ENCODE assay signal across 9 cellular contexts in the genomic region with DNA sequence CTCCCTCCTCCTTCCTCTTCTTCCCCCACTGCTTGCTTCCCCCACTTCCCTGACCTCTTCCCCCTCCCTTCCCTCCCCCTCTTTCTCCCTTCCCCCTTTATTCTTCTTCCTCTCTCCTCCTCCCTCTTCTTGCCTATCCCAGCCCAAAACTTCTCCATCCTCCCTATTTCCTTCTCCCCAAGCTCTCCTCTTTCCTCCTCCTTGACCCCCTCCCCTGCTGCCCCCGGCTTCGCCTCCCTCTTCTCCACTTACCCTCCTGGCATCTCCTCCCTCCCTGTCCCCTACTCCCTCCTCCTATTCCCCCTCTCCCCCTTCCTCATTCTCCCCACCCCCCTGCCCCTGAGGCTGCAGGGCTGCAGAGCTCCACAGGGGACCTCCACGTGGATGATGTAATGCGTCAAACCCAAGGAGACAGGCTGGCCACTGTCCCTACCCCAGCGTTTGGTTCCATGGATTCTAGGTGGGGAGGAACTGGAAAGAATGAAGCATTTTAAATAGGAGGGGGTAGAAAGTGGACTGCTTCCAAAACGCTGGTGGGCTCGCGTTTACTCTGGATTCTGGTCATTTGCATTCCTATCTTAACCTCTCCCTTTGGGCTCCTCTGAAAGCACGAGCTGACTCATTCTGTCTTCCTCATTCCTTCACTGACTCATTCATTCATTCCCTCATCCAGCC. TPM values are rescaled to one million over a fixed set of nuclear protein-coding genes. Genes with fewer than 3 reads are reported as not detected.
DNase-seq lines count a peak whose midpoint lies in the region; ATAC-seq and TF ChIP-seq lines count a peak whose summit lies in the region.
"Had no signal": no experiment of that assay in that cellular context is flagged by ENCODE, and none has a peak within 500 bp of the region (broad histone marks: within the 10 kb centered on the region; RNA-seq: fewer than 3 reads in every experiment).

No MANE protein-coding gene starts in this region.

- peak overlapping the region; percentile 81 to 85 for H3K4me3 Mint-ChIP-seq in activated T-cell treated with anti-CD3 and anti-CD28 coated beads, Interleukin-2, amount 50 U/mL, for 72 hours
- H3K4me3 Mint-ChIP-seq in neural crest cell = peak overlapping the region; percentile 86

- H3K36me3 ChIP-seq in SJCRH30 = no peaks in the 10 kb centered on the region

- peaks cover 11 to 24% of the 10 kb centered on the region in 2 donors for H3K36me3 Mint-ChIP-seq in activated T-cell treated with anti-CD3 and anti-CD28 coated beads, Interleukin-2, amount 50 U/mL, for 72 hours (ENCODE audit: insufficient read depth in 2 of 2)
- H3K36me3 Mint-ChIP-seq in neural crest cell (ENCODE audit: low read depth) = peaks cover 2% of the 10 kb centered on the region

- H3K27me3 Mint-ChIP-seq in activated T-cell treated with anti-CD3 and anti-CD28 coated beads, Interleukin-2, amount 50 U/mL, for 72 hours (ENCODE audit: low read depth) = peaks cover 5% of the 10 kb centered on the region
- H3K27me3 Mint-ChIP-seq in neural crest cell (ENCODE audit: low read depth) = no peaks in the 10 kb centered on the region

- no peaks in the 10 kb centered on the region for H3K9me3 Mint-ChIP-seq in activated T-cell treated with anti-CD3 and anti-CD28 coated beads, Interleukin-2, amount 50 U/mL, for 72 hours
- no peaks in the 10 kb centered on the region for H3K9me3 Mint-ChIP-seq in neural crest cell

- no peak for DNase-seq in activated T-cell treated with anti-CD3 and anti-CD28 coated beads, Interleukin-2, amount 50 U/mL, for 72 hours
- no peak for DNase-seq in activated T-cell treated with anti-CD3 and anti-CD28 coated beads, Interleukin-2, amount 50 U/mL, for 48 hours
- DNase-seq in SJCRH30 = peak; percentile 40 to 45
- DNase-seq in epithelial cell of esophagus (ENCODE audit: low read depth) = peak; percentile 96
- peak; percentile 37 for DNase-seq in neural crest cell (ENCODE audit: low read depth, low spot score)
- DNase-seq in COLO668 (lab: John Stamatoyannopoulos, UW; ENCODE audit: unreplicated experiment) = no peak

- H3K27me3 ChIP-seq in SJCRH30 = no peaks in the 10 kb centered on the region

- H3K27ac Mint-ChIP-seq in activated T-cell treated with anti-CD3 and anti-CD28 coated beads, Interleukin-2, amount 50 U/mL, for 72 hours = peak overlapping the region; percentile 64
- peak overlapping the region; percentile 63 for H3K27ac Mint-ChIP-seq in neural crest cell (ENCODE audit: unreplicated experiment)

- ATAC-seq in activated T-cell treated with anti-CD3 and anti-CD28 coated beads, Interleukin-2, amount 50 U/mL, for 72 hours (replicated peaks in 1 of 2) = no peak
- no peak for ATAC-seq in HG03442 (IDR thresholded peaks at IDR 0.05; ENCODE audit: unreplicated experiment)
- ATAC-seq in GM18909 (IDR thresholded peaks at IDR 0.05; ENCODE audit: poor library complexity, unreplicated experiment) = no peak

- H3K4me3 ChIP-seq in SJCRH30 (no peak overlapping the region), epithelial cell of esophagus (ENCODE audit: low read length) (peak overlapping the region; percentile 19)

- peak; percentile 12 for TF ChIP-seq CTCF in epithelial cell of esophagus (IDR thresholded peaks at IDR 0.05; ENCODE audit: insufficient read depth, low read depth, low read length, missing control alignments)
- no peak for TF ChIP-seq CTCF in neural crest cell (conservative IDR thresholded peaks at IDR 0.05)

- no peaks in the 10 kb centered on the region for H3K9me3 ChIP-seq in SJCRH30 (replicated peaks)
- H3K9me3 ChIP-seq: heart right ventricle had no signal

- peaks cover 6% of the 10 kb centered on the region; the same call in 1 of the 2 replicates for H3K4me1 ChIP-seq in SJCRH30

- no peak overlapping the region; the same call in 1 of the 2 replicates for H3K27ac ChIP-seq in SJCRH30

- peaks cover 47% of the 10 kb centered on the region for H3K4me1 Mint-ChIP-seq in activated T-cell treated with anti-CD3 and anti-CD28 coated beads, Interleukin-2, amount 50 U/mL, for 72 hours (ENCODE audit: low read depth)
- peaks cover 55% of the 10 kb centered on the region for H3K4me1 Mint-ChIP-seq in neural crest cell

RNA-seq across cellular contexts. Expression of gene COTL1, which starts 0.7 kb away (rescaled TPM):
- total RNA-seq in activated T-cell treated with anti-CD3 and anti-CD28 coated beads, Interleukin-2, amount 50 U/mL, for 72 hours = 100 to 1,000 TPM; 353 to 529 TPM
- total RNA-seq in SJCRH30 (2014; rRNA removed; shearing (Covaris generic)) = 24.8 and 25.8 TPM in 2 replicates
- 346 and 357 TPM in 2 replicates for total RNA-seq in neural crest cell

RNA-seq across cellular contexts. Expression of gene KLHL36, which starts 29.7 kb away (rescaled TPM):
- total RNA-seq in activated T-cell treated with anti-CD3 and anti-CD28 coated beads, Interleukin-2, amount 50 U/mL, for 72 hours = 10 to 100 TPM; 64.2 to 69.5 TPM
- 9.5 and 10.1 TPM in 2 replicates for total RNA-seq in SJCRH30 (2014; rRNA removed; shearing (Covaris generic))
- total RNA-seq in neural crest cell = 25.4 and 26.2 TPM in 2 replicates

Comparison
In these comparisons a context has a peak if more than half of its experiments do, and no peak if none do; other contexts are left out.
1. DNase-seq: peak in SJCRH30 (2 of 2), epithelial cell of esophagus (single experiment) and neural crest cell (single experiment); none in activated T-cell treated with anti-CD3 and anti-CD28 coated beads, Interleukin-2, amount 50 U/mL, for 72 hours (0 of 2), activated T-cell treated with anti-CD3 and anti-CD28 coated beads, Interleukin-2, amount 50 U/mL, for 48 hours (0 of 2) and COLO668 (single experiment).
2. RNA of gene COTL1, which starts 0.7 kb away (total RNA-seq): 353 to 529 TPM in activated T-cell treated with anti-CD3 and anti-CD28 coated beads, Interleukin-2, amount 50 U/mL, for 72 hours and 346 to 357 TPM in neural crest cell; 24.8 to 25.8 TPM in SJCRH30; every median in the first group is over 10 times any median in the second.